ENCODE assay signal across 25 cellular contexts in genomic region chr3:150013801-150014200, GRCh38.
"Had no signal": no experiment of that assay in that cellular context is flagged by ENCODE, and none has a peak within 500 bp of the region (broad histone marks: within the 10 kb centered on the region; RNA-seq: fewer than 3 reads in every experiment).

No MANE protein-coding gene starts in this region.

- ATAC-seq: stimulated activated effector memory CD8-positive, alpha-beta T cell treated with anti-CD3 and anti-CD28 coated beads, Interleukin-12 subunit alpha, Interleukin-12 subunit beta, amount 100 ng/mL, for 72 hours; stimulated activated memory B cell treated with anti-CD40 and anti-IgM and Interleukin-4, amounts not matched to agents 10 μg/mL and 1 μg/mL and 100 μg/mL, for 72 hours; stimulated activated naive B cell treated with anti-CD40 and anti-IgM and Interleukin-4, amounts not matched to agents 10 μg/mL and 1 μg/mL and 100 μg/mL, for 72 hours; stimulated activated naive CD8-positive, alpha-beta T cell treated with anti-CD3 and anti-CD28 coated beads, Interleukin-15, amount 100 ng/mL, for 72 hours; stimulated activated naive CD8-positive, alpha-beta T cell treated with anti-CD3 and anti-CD28 coated beads, Interleukin-15, Interleukin-2, amounts not matched to agents 100 U/mL and 50 U/mL, for 24 hours; upper lobe of right lung had no signal

- H3K27me3 ChIP-seq: stomach, suprapubic skin, testis, thyroid gland, tibial artery, tibial nerve, transverse colon, upper lobe of left lung, upper lobe of right lung, uterus, vagina had no signal

- H3K27ac ChIP-seq: stomach, suprapubic skin, testis, thoracic aorta, thyroid gland, tibial artery, tibial nerve, transverse colon, upper lobe of left lung, upper lobe of right lung, uterus, vagina had no signal

- H3K4me1 ChIP-seq: stomach, suprapubic skin, testis, thyroid gland, tibial artery, tibial nerve, transverse colon, upper lobe of left lung, upper lobe of right lung, uterus, vagina had no signal

- DNase-seq: stimulated activated CD4-positive, alpha-beta T cell treated with anti-CD3 and anti-CD28 coated beads, Interleukin-2, amount 100 ng/mL, for 48 hours; stimulated activated CD4-positive, alpha-beta T cell treated with anti-CD3 and anti-CD28 coated beads, Interleukin-4, amount 100 ng/mL, for 1 hour; stimulated activated CD4-positive, alpha-beta T cell treated with anti-CD3 and anti-CD28 coated beads, Interleukin-4, amount 100 ng/mL, for 24 hours; stimulated activated CD4-positive, alpha-beta T cell treated with anti-CD3 and anti-CD28 coated beads, Interleukin-4, amount 100 ng/mL, for 4 hours; stimulated activated CD8-positive, alpha-beta memory T cell treated with anti-CD3 and anti-CD28 coated beads, Interleukin-4, amount 100 ng/mL, for 48 hours; stimulated activated naive B cell treated with anti-CD40 and anti-IgM and Interleukin-4, amounts not matched to agents 10 μg/mL and 1 μg/mL and 100 μg/mL, for 72 hours; stimulated activated naive CD4-positive, alpha-beta T cell; stimulated activated naive CD4-positive, alpha-beta T cell treated with Interleukin-2 at 50 U/mL for 16 hours; stimulated activated naive CD8-positive, alpha-beta T cell treated with anti-CD3 and anti-CD28 coated beads, Interleukin-15, amount 100 ng/mL, for 72 hours; stimulated activated naive CD8-positive, alpha-beta T cell treated with anti-CD3 and anti-CD28 coated beads, Interleukin-15, Interleukin-2, amounts not matched to agents 100 U/mL and 50 U/mL, for 24 hours; stomach; substantia nigra; testis; thyroid gland; tibial artery; transverse colon; upper lobe of left lung; upper lobe of right lung; uterus had no signal

- H3K36me3 ChIP-seq: stomach, suprapubic skin, thoracic aorta, thyroid gland, tibial artery, tibial nerve, transverse colon, upper lobe of left lung, upper lobe of right lung, uterus, vagina had no signal

- H3K4me3 ChIP-seq: stomach, suprapubic skin, testis, thoracic aorta, thyroid gland, tibial artery, tibial nerve, transverse colon, upper lobe of left lung, upper lobe of right lung, uterus, vagina had no signal

- H3K9me3 ChIP-seq: stomach, suprapubic skin, testis, thoracic aorta, thyroid gland, tibial artery, tibial nerve, transverse colon, upper lobe of left lung, upper lobe of right lung, uterus, vagina had no signal
